ENCODE assay signal across 11 cellular contexts in genomic region chr7:91082038-91082437, GRCh38.
DNase-seq lines count a peak whose midpoint lies in the region; ATAC-seq and TF ChIP-seq lines count a peak whose summit lies in the region.
"Had no signal": no experiment of that assay in that cellular context is flagged by ENCODE, and none has a peak within 500 bp of the region (broad histone marks: within the 10 kb centered on the region; RNA-seq: fewer than 3 reads in every experiment).

No MANE protein-coding gene starts in this region.

- no peaks in the 10 kb centered on the region for H3K9me3 ChIP-seq in osteoblast (ENCODE audit: low read depth, low read length)
- H3K9me3 ChIP-seq: BE2C had no signal

- H3K27ac ChIP-seq in osteoblast (ENCODE audit: low read depth, low read length) = peak overlapping the region; percentile 40

- H3K36me3 ChIP-seq in osteoblast (ENCODE audit: insufficient read depth, low read length) = no peaks in the 10 kb centered on the region
- H3K36me3 ChIP-seq: BE2C had no signal

- H3K4me2 ChIP-seq in osteoblast (ENCODE audit: insufficient read depth, low read length) = peak overlapping the region; percentile 67

- H2AFZ ChIP-seq in osteoblast (ENCODE audit: low read length) = no peak overlapping the region

- ATAC-seq in HG02938 (IDR thresholded peaks at IDR 0.05; ENCODE audit: unreplicated experiment) (no peak), GM21381 (IDR thresholded peaks at IDR 0.05; ENCODE audit: unreplicated experiment) (no peak)

- H4K20me1 ChIP-seq in osteoblast (ENCODE audit: insufficient read depth, low read length) = no peaks in the 10 kb centered on the region

- peak overlapping the region; percentile 34 for H3K4me3 ChIP-seq in osteoblast (ENCODE audit: insufficient read depth, low read length)

- TF ChIP-seq CTCF in osteoblast (IDR thresholded peaks at IDR 0.05; ENCODE audit: extremely low read depth, low read depth, low read length) = no peak

- peak; percentile 78 for DNase-seq in AG08395 (ENCODE audit: low spot score)
- peak; percentile 4 for DNase-seq in OCI-M1 (lab: John Stamatoyannopoulos, UW)
- peak; percentile 90 for DNase-seq in fibroblast of peridontal ligament (ENCODE audit: extremely low read depth)
- no peak for DNase-seq in osteoblast (ENCODE audit: insufficient read length, low spot score, missing footprints)
- no peak for DNase-seq in NCI-H1417 (lab: John Stamatoyannopoulos, UW)
- no peak for DNase-seq in SIG-M5 (lab: John Stamatoyannopoulos, UW)
- DNase-seq: activated CD8-positive, alpha-beta memory T cell treated with anti-CD3 and anti-CD28 coated beads for 24 hours; BE2C; NCI-H1436 treated with DMSO at 0.1 percent for 48 hours had no signal

- peaks cover 55% of the 10 kb centered on the region for H3K4me1 ChIP-seq in osteoblast (ENCODE audit: insufficient read depth, low read length)
- H3K4me1 ChIP-seq: BE2C had no signal

- no peaks in the 10 kb centered on the region for H3K27me3 ChIP-seq in osteoblast (ENCODE audit: insufficient read depth, low read length)
- H3K27me3 ChIP-seq: BE2C had no signal

- H3K79me2 ChIP-seq in osteoblast (ENCODE audit: insufficient read depth, low read length) = no peaks in the 10 kb centered on the region

Comparison
In these comparisons a context has a peak if more than half of its experiments do, and no peak if none do; other contexts are left out.
1. DNase-seq: peak in AG08395 (single experiment), OCI-M1 (single experiment) and fibroblast of peridontal ligament (single experiment); none in osteoblast (single experiment), NCI-H1417 (0 of 3) and SIG-M5 (single experiment).